Comparison of ENCODE assay signal across 27 cellular contexts in genomic region chr3:103950676-103951075, GRCh38.
DNase-seq lines count a peak whose midpoint lies in the region; TF ChIP-seq lines count a peak whose summit lies in the region.
"Had no signal": no experiment of that assay in that cellular context is flagged by ENCODE, and none has a peak within 500 bp of the region (broad histone marks: within the 10 kb centered on the region; RNA-seq: fewer than 3 reads in every experiment).

No MANE protein-coding gene starts in this region.

- H3F3A ChIP-seq in neural cell (ENCODE audit: insufficient read depth, low read length, poor library complexity, severe bottlenecking), result no peaks in the 10 kb centered on the region

- no peak overlapping the region for H3K4me2 ChIP-seq in neural cell (ENCODE audit: low read length)
- H3K4me2 ChIP-seq: A549; BLaER1; BLaER1 treated with 17β-estradiol and CSF1 and Interleukin-3, amounts not matched to agents 10 nM and 100 nM had no signal

- peak; percentile 99 for TF ChIP-seq EP300 in neural cell (conservative IDR thresholded peaks at IDR 0.05; ENCODE audit: poor library complexity, severe bottlenecking)

- no peaks in the 10 kb centered on the region for H3K4me1 ChIP-seq in vagina
- H3K4me1 ChIP-seq: A549; BE2C; BLaER1; BLaER1 treated with 17β-estradiol and CSF1 and Interleukin-3, amounts not matched to agents 10 nM and 100 nM had no signal

- no peak overlapping the region for H2AFZ ChIP-seq in neural cell (ENCODE audit: low read depth, low read length)

- H3K27ac ChIP-seq in neural cell (ENCODE audit: low read length) (peak overlapping the region; percentile 81), vagina (no peak overlapping the region)
- H3K27ac ChIP-seq: 22Rv1; A549; BLaER1; BLaER1 treated with 17β-estradiol and CSF1 and Interleukin-3, amounts not matched to agents 10 nM and 100 nM; C4-2B had no signal

- no peak overlapping the region for H3K4me3 ChIP-seq in neural cell (ENCODE audit: low read length)
- no peak overlapping the region for H3K4me3 ChIP-seq in vagina
- H3K4me3 ChIP-seq: A549; BLaER1; BLaER1 treated with 17β-estradiol and CSF1 and Interleukin-3, amounts not matched to agents 10 nM and 100 nM had no signal

- H3K9ac ChIP-seq in neural cell (ENCODE audit: low read length), result no peak overlapping the region
- H3K9ac ChIP-seq: BLaER1; BLaER1 treated with 17β-estradiol and CSF1 and Interleukin-3, amounts not matched to agents 10 nM and 100 nM had no signal

- no peaks in the 10 kb centered on the region for H3K9me2 ChIP-seq in neural cell (ENCODE audit: insufficient read depth, low read length)

- H3K79me2 ChIP-seq in neural cell (replicated peaks; ENCODE audit: insufficient read depth, low read length), result no peaks in the 10 kb centered on the region

- H3K36me3 ChIP-seq in neural cell (ENCODE audit: insufficient read depth, low read length), result no peaks in the 10 kb centered on the region
- H3K36me3 ChIP-seq in vagina, result no peaks in the 10 kb centered on the region
- H3K36me3 ChIP-seq: BE2C; BLaER1; BLaER1 treated with 17β-estradiol and CSF1 and Interleukin-3, amounts not matched to agents 10 nM and 100 nM had no signal

- H4K20me1 ChIP-seq in neural cell (ENCODE audit: insufficient read depth), result no peaks in the 10 kb centered on the region
- H4K20me1 ChIP-seq: BLaER1; BLaER1 treated with 17β-estradiol and CSF1 and Interleukin-3, amounts not matched to agents 10 nM and 100 nM had no signal

- no peak for TF ChIP-seq POLR2A in vagina (IDR thresholded peaks at IDR 0.05)

- H3K9me3 ChIP-seq in neural cell (ENCODE audit: low read length), result no peaks in the 10 kb centered on the region
- no peaks in the 10 kb centered on the region for H3K9me3 ChIP-seq in vagina
- H3K9me3 ChIP-seq: A549; BE2C; BLaER1; BLaER1 treated with 17β-estradiol and CSF1 and Interleukin-3, amounts not matched to agents 10 nM and 100 nM; Caco-2 had no signal

- DNase-seq in vagina (ENCODE audit: extremely low spot score in 2 of 2), result no peak
- DNase-seq: 8988T; ACHN; AML-193; BE2C; C1 segment of cervical spinal cord; Caco-2; Calu3; CD4-positive, alpha-beta memory T cell; CD4-positive, alpha-beta T cell; CD4-positive, CD25-positive, alpha-beta regulatory T cell; CD8-positive, alpha-beta memory T cell; CD8-positive, alpha-beta T cell; COR-L47; DMS 273 treated with DMSO at 0.1 percent for 48 hours; DMS153; DMS53; DMS79; DMS79 treated with DMSO at 0.1 percent for 48 hours; DND-41; EL had no signal

- peak; percentile 12 for TF ChIP-seq RAD21 in neural cell (conservative IDR thresholded peaks at IDR 0.05)

- intact Hi-C loops in vagina (cut with DNase I), result no loop called here

- TF ChIP-seq CTCF in neural cell (IDR thresholded peaks at IDR 0.05; ENCODE audit: poor library complexity, severe bottlenecking), result no peak
- TF ChIP-seq CTCF in vagina (IDR thresholded peaks at IDR 0.05), result no peak

- H3K27me3 ChIP-seq in neural cell (ENCODE audit: insufficient read depth, low read depth, low read length) (no peaks in the 10 kb centered on the region), vagina (no peaks in the 10 kb centered on the region)
- H3K27me3 ChIP-seq: BE2C; BLaER1; BLaER1 treated with 17β-estradiol and CSF1 and Interleukin-3, amounts not matched to agents 10 nM and 100 nM had no signal

TF ChIP-seq in neural cell, 6 proteins besides CTCF, POLR2A, EP300 and RAD21:
- TF ChIP-seq EZH2 (IDR thresholded peaks at IDR 0.05; ENCODE audit: borderline replicate concordance, insufficient read depth, low read length, poor library complexity, severe bottlenecking) (no peak), POLR2AphosphoS5 (IDR thresholded peaks at IDR 0.05) (peak; percentile 94)
